In the genomic region with DNA sequence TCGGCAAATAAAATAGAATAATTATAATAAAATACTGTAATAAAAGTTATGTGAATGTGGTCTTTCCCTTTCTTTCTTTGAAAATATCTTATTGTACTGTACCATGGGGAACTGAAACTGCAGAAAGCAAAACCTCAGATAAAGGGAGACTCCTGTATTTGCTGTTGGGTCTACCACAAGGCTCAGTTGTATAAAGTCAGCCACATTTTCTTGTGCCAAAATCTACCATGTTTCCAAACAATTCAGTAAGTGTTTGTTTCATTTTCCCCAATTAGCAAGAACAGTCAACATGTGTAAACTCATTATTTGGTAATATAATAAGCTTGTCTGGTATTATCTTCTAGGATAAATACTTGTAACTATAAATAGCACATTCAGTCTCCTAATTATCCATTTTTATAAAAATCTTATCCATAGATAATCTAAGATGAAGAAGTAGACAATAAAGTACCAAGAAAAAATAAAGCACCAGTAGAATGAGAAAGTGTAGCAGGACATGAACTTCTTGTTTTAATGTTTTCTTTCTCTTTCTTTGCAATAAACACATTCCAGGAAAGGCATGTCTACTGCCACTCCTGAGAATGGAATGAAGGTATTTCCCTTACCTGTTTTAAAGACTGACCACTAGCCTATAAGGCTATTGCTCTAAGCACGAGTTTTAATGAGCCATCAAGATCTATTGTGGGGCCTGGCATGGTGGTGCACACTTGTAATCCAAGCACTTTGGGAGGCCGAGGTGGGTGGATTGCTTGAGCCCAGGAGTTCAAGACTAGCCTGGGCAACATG, we compare ENCODE assay signal across 8 cellular contexts. TPM values are rescaled to one million over a fixed set of nuclear protein-coding genes. Genes with fewer than 3 reads are reported as not detected.
DNase-seq lines count a peak whose midpoint lies in the region; ATAC-seq, FAIRE-seq and TF ChIP-seq lines count a peak whose summit lies in the region.
"Had no signal": no experiment of that assay in that cellular context is flagged by ENCODE, and none has a peak within 500 bp of the region (broad histone marks: within the 10 kb centered on the region; RNA-seq: fewer than 3 reads in every experiment).

No MANE protein-coding gene starts in this region.

- H3K36me3 ChIP-seq in thyroid gland (no peaks in the 10 kb centered on the region), WERI-Rb-1 (no peaks in the 10 kb centered on the region)

- ATAC-seq in GM19438 (IDR thresholded peaks at IDR 0.05; ENCODE audit: low read depth, unreplicated experiment) = peak; percentile 80
- peak; percentile 87 for ATAC-seq in HG02981 (IDR thresholded peaks at IDR 0.05; ENCODE audit: unreplicated experiment)

- no peak for FAIRE-seq in frontal cortex (lab: Jason Lieb, UNC)

- no peak overlapping the region for H3K4me3 ChIP-seq in thyroid gland (replicated peaks in 1 of 3)
- H3K4me3 ChIP-seq in WERI-Rb-1 (ENCODE audit: low read depth, low read length) = no peak overlapping the region

- H3K27me3 ChIP-seq in thyroid gland = no peaks in the 10 kb centered on the region
- H3K27me3 ChIP-seq in WERI-Rb-1 (ENCODE audit: insufficient read depth, low read depth, severe bottlenecking) = no peaks in the 10 kb centered on the region

- intact Hi-C loops in thyroid gland (cut with DNase I) = no loop called here

- H3K27ac ChIP-seq in thyroid gland (peak overlapping the region in 2 of 3 donors; percentile 20 to 41), WERI-Rb-1 (no peak overlapping the region)

- no peak for TF ChIP-seq CTCF in thyroid gland (IDR thresholded peaks at IDR 0.05)
- no peak for TF ChIP-seq CTCF in WERI-Rb-1 (IDR thresholded peaks at IDR 0.05; ENCODE audit: low read depth, low read length)

- peak; percentile 19 to 87 for DNase-seq in NOMO-1 (lab: John Stamatoyannopoulos, UW; ENCODE audit: unreplicated experiment in 2 of 2)
- no peak for DNase-seq in thyroid gland
- no peak for DNase-seq in mucosa of gallbladder (ENCODE audit: low spot score)
- DNase-seq in WERI-Rb-1 = no peak
- DNase-seq in frontal cortex (ENCODE audit: low spot score in 2 of 2) = no peak
- DNase-seq: NCI-H187 treated with DMSO at 0.1 percent for 48 hours had no signal

- no peak for TF ChIP-seq POLR2A in thyroid gland (IDR thresholded peaks at IDR 0.05)

- 75 to 79% methylated on average over 3 of the region's 3 CpGs for WGBS in thyroid gland, 2 donors

- no peaks in the 10 kb centered on the region for H3K9me3 ChIP-seq in thyroid gland
- H3K9me3 ChIP-seq in WERI-Rb-1 (ENCODE audit: severe bottlenecking) = no peaks in the 10 kb centered on the region

- H3K4me1 ChIP-seq in thyroid gland = peaks cover 0 to 5% of the 10 kb centered on the region in 2 donors

RNA-seq across cellular contexts. Expression of gene OTUD4, which starts 15.0 kb away (rescaled TPM):
- 10 to 100 TPM; 28.5 to 43.7 (median 32.6) TPM for total RNA-seq in thyroid gland
- 28.5 TPM for total RNA-seq in mucosa of gallbladder
- 33.4 TPM for total RNA-seq in frontal cortex

Comparison
In these comparisons a context has a peak if more than half of its experiments do, and no peak if none do; other contexts are left out.
1. DNase-seq: peak in NOMO-1 (2 of 2); none in thyroid gland (0 of 2), mucosa of gallbladder (single experiment), WERI-Rb-1 (single experiment) and frontal cortex (0 of 2).